7 cellular contexts compared by ENCODE assay signal in the genomic region with DNA sequence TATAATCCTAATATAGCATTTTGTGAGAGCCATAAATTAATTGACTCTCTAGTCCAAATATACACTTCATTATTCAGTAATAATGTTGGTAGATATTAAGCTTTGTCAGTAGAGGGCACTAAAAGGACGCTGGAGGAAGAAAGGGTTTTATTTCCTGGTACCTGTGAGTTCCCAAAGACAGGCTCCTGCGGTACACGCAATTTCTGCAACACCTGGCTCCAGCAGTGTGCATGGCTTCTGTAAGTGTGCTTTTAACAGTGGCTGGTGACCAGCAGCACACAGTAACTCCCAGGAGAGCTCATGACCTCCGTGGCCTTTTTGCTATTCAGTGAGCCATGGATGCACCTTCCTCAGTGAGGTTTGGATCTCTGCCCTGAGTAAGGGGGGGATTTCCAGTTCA.
A peak's percentile ranks its signal among the peaks of the same experiment; 100 is the strongest.
DNase-seq lines count a peak whose midpoint lies in the region; ATAC-seq and TF ChIP-seq lines count a peak whose summit lies in the region.

No MANE protein-coding gene starts in this region.

- H3K4me1 ChIP-seq in PC-9 (replicated peaks; ENCODE audit: insufficient read depth) (no peaks in the 10 kb centered on the region), spleen (no peaks in the 10 kb centered on the region)

- 3 to 7% (median 5%) methylated on average over 4 of the region's 4 CpGs for WGBS in spleen, 5 donors

- ATAC-seq in GM19468 (IDR thresholded peaks at IDR 0.05; ENCODE audit: extremely low read depth, unreplicated experiment) = peak; percentile 84
- peak; percentile 88 for ATAC-seq in HG03457 (IDR thresholded peaks at IDR 0.05; ENCODE audit: unreplicated experiment)

- no peaks in the 10 kb centered on the region for H3K36me3 ChIP-seq in GM06990 (ENCODE audit: control insufficient read depth, insufficient read depth, low read length)
- no peaks in the 10 kb centered on the region for H3K36me3 ChIP-seq in PC-9 (ENCODE audit: low read depth)
- H3K36me3 ChIP-seq in spleen = no peaks in the 10 kb centered on the region

- H3K4me2 ChIP-seq in PC-9 = peak overlapping the region; percentile 12; the same call in 1 of the 2 replicates

- H3K27ac ChIP-seq in PC-9 (no peak overlapping the region), spleen (no peak overlapping the region)

- BruUV-seq in PC-9 (replicated peaks; lab: Mats Ljungman, UMichigan) = no TSS peak

- no peak for TF ChIP-seq POLR2A in spleen (IDR thresholded peaks at IDR 0.05)

- H3K4me3 ChIP-seq in GM06990 (replicated peaks; ENCODE audit: low read depth, low read length) (no peak overlapping the region), PC-9 (no peak overlapping the region), foreskin fibroblast (ENCODE audit: low read depth in 1 of 2, low read length in 2 of 2) (no peak overlapping the region), spleen (no peak overlapping the region)

- H3K9me2 ChIP-seq in PC-9 (ENCODE audit: insufficient read depth) = 0 out of 2 replicates have a peak, but pooled peaks cover 3% of the 10 kb centered on the region

- H3K79me2 ChIP-seq in PC-9 (ENCODE audit: low read depth) = no peaks in the 10 kb centered on the region

- no peaks in the 10 kb centered on the region for H4K20me1 ChIP-seq in PC-9 (ENCODE audit: insufficient read depth)

- no peak overlapping the region for H2AFZ ChIP-seq in PC-9

- POLR2A ChIA-PET in PC-9 (lab: Charles Lee; ENCODE audit: unreplicated experiment) = no interaction called here

- H3K27me3 ChIP-seq in GM06990 (replicated peaks; ENCODE audit: control insufficient read depth, insufficient read depth, low read length) (no peaks in the 10 kb centered on the region), PC-9 (ENCODE audit: insufficient read depth, low read depth) (no peaks in the 10 kb centered on the region), spleen (replicated peaks in 1 of 7) (no peaks in the 10 kb centered on the region)

- no peaks in the 10 kb centered on the region for H3F3A ChIP-seq in PC-9 (ENCODE audit: insufficient read depth, low read depth)

- intact Hi-C loops in PC-9 (cut with micrococcal nuclease; ENCODE audit: unreplicated experiment) = loop anchor here (10.0 kb wide), 1 partner anchor 876 kb away; no protein-coding TSS in a partner anchor
- intact Hi-C loops in spleen (cut with DNase I; ENCODE audit: low total_unique reads) = no loop called here

- no peaks in the 10 kb centered on the region for H3K9me3 ChIP-seq in PC-9 (ENCODE audit: insufficient read depth, low read depth)
- H3K9me3 ChIP-seq in spleen = no peaks in the 10 kb centered on the region

- TF ChIP-seq CTCF in GM06990 (IDR thresholded peaks at IDR 0.05; ENCODE audit: insufficient read depth, low read length, poor library complexity, severe bottlenecking) = peak; percentile 50
- TF ChIP-seq CTCF in PC-9 (conservative IDR thresholded peaks at IDR 0.05) = peak; percentile 68
- TF ChIP-seq CTCF in foreskin fibroblast (IDR thresholded peaks at IDR 0.05; ENCODE audit: low read depth, low read length) = peak; percentile 28
- no peak for TF ChIP-seq CTCF in spleen (IDR thresholded peaks at IDR 0.05 in 8 of 11, conservative IDR thresholded peaks at IDR 0.05 in 3 of 11)

- CTCF ChIA-PET in PC-9 (lab: Charles Lee) = interaction anchor here (0.6 kb wide), 1 partner anchor 854 kb away, joined by 3 read pairs; no protein-coding TSS in a partner anchor

- no peak for DNase-seq in GM06990 (ENCODE audit: extremely low read depth, insufficient read length)
- DNase-seq in PC-9 = peak in 1 of 2 experiments; percentile 29
- peak in 1 of 2 donors; percentile 37 for DNase-seq in foreskin fibroblast
- no peak for DNase-seq in spleen
- DNase-seq in T-helper 1 cell = no peak

Comparison
In these comparisons a context has a peak if more than half of its experiments do, and no peak if none do; other contexts are left out.
1. CTCF ChIP-seq: peak in GM06990 (single experiment), PC-9 (single experiment) and foreskin fibroblast (single experiment); none in spleen (0 of 11).